Comparison of ENCODE assay signal across 1 cellular context in genomic region chr7:18552943-18553584, GRCh38.
TF ChIP-seq lines count a peak whose summit lies in the region.

No MANE protein-coding gene starts in this region.

TF ChIP-seq in HEK293, 187 proteins besides CTCF, POLR2A, EP300 and RAD21 (continued from another document):
- TF ChIP-seq HIC1 (tag by site-specific recombination; IDR thresholded peaks at IDR 0.05) (no peak), ZNF701 (tag by site-specific recombination; IDR thresholded peaks at IDR 0.05) (no peak), ZNF292 (tag by site-specific recombination; IDR thresholded peaks at IDR 0.05; ENCODE audit: borderline replicate concordance, low read depth) (no peak), ZBTB8A (tag by site-specific recombination; IDR thresholded peaks at IDR 0.05) (0 out of 2 replicates have a peak, but pooled peaks have one; percentile 30), BCL11B (tag by site-specific recombination; IDR thresholded peaks at IDR 0.05; ENCODE audit: low read depth) (no peak), IKZF3 (tag by site-specific recombination; IDR thresholded peaks at IDR 0.05) (peak; percentile 37; the same call in 1 of the 2 replicates), ZNF155 (tag by site-specific recombination; IDR thresholded peaks at IDR 0.05) (no peak), ZNF223 (tag by site-specific recombination; IDR thresholded peaks at IDR 0.05) (no peak), ZNF707 (tag by site-specific recombination; IDR thresholded peaks at IDR 0.05) (no peak), ZNF629 (tag by site-specific recombination; IDR thresholded peaks at IDR 0.05) (no peak), ZNF549 (tag by site-specific recombination; IDR thresholded peaks at IDR 0.05) (no peak), ZNF214 (tag by site-specific recombination; IDR thresholded peaks at IDR 0.05; ENCODE audit: borderline replicate concordance) (no peak), ZNF623 (tag by site-specific recombination; IDR thresholded peaks at IDR 0.05) (no peak), ZNF23 (tag by site-specific recombination; IDR thresholded peaks at IDR 0.05; ENCODE audit: borderline replicate concordance) (no peak), TCF7L2 (IDR thresholded peaks at IDR 0.05; ENCODE audit: borderline replicate concordance, low read depth, low read length) (peak; percentile 66; the same call in 1 of the 2 replicates), YY2 (tag by site-specific recombination; IDR thresholded peaks at IDR 0.05) (no peak), HOXC10 (CRISPR knock-in tag; IDR thresholded peaks at IDR 0.05) (no peak), ZNF350 (tag by site-specific recombination; IDR thresholded peaks at IDR 0.05) (no peak), ZNF404 (tag by site-specific recombination; IDR thresholded peaks at IDR 0.05) (no peak), ZNF473 (tag by site-specific recombination; IDR thresholded peaks at IDR 0.05) (no peak)
